Comparison of ENCODE assay signal across 30 cellular contexts in the genomic region with DNA sequence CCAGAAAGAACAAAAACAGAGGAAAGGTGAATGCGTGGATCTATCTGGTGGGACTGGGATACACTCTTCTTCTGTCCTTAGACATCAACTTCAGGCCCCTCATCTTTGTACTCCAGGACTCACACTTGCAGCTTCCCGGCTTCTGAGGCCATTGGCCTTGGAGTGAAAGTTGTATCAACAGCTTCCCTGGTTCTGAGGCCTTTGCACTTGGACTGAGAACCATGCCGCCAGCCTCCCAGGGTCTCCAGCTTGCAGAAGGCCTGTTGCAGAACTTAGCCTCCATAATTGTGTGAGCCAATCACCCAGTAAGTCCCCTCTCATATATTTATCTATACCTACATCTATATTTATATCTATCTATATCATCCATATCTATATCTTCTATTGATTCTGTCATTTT.
DNase-seq lines count a peak whose midpoint lies in the region; ATAC-seq, FAIRE-seq and TF ChIP-seq lines count a peak whose summit lies in the region.
"Had no signal": no experiment of that assay in that cellular context is flagged by ENCODE, and none has a peak within 500 bp of the region (broad histone marks: within the 10 kb centered on the region; RNA-seq: fewer than 3 reads in every experiment).

No MANE protein-coding gene starts in this region.

- POLR2A ChIA-PET in K562 (lab: Yijun Ruan, JAX) = interaction anchor here (1.5 to 1.8 kb wide), 3 partner anchors 9 to 10 kb away, joined by 3 to 5 read pairs (median 4); no protein-coding TSS in a partner anchor

- no peaks in the 10 kb centered on the region for H4K20me1 ChIP-seq in K562 (replicated peaks; ENCODE audit: control insufficient read depth, insufficient read depth, low read length)
- H4K20me1 ChIP-seq: BLaER1; BLaER1 treated with 17β-estradiol and CSF1 and Interleukin-3, amounts not matched to agents 10 nM and 100 nM had no signal

- WGBS in right cardiac atrium = 88% methylated on average over 3 of the region's 3 CpGs
- 60% methylated on average over 3 of the region's 3 CpGs for WGBS in K562 (ENCODE audit: insufficient coverage, low coverage, missing lambda C conversion rate)

- H3K79me2 ChIP-seq in K562 (ENCODE audit: control insufficient read depth, insufficient read depth, low read length) = no peaks in the 10 kb centered on the region

- peak overlapping the region; percentile 83 for H2AFZ ChIP-seq in K562 (ENCODE audit: low read depth, low read length)

- H3K36me3 ChIP-seq in K562 (ENCODE audit: control insufficient read depth, insufficient read depth, low read length) = no peaks in the 10 kb centered on the region; the same call in 2 of the 3 replicates
- H3K36me3 ChIP-seq: BE2C; BLaER1; BLaER1 treated with 17β-estradiol and CSF1 and Interleukin-3, amounts not matched to agents 10 nM and 100 nM had no signal

- no peak for TF ChIP-seq POLR2A in K562 (conservative IDR thresholded peaks at IDR 0.05)

- in situ Hi-C loops in K562 (cut with MboI) = no loop called here

- H3K4me2 ChIP-seq in K562 (ENCODE audit: insufficient read depth, low read length) = peak overlapping the region; percentile 37
- H3K4me2 ChIP-seq: A549; BLaER1; BLaER1 treated with 17β-estradiol and CSF1 and Interleukin-3, amounts not matched to agents 10 nM and 100 nM had no signal

- H3K27ac ChIP-seq in right cardiac atrium (ENCODE audit: low read length) (no peak overlapping the region), K562 (ENCODE audit: extremely low read depth, low read depth, low read length) (peak overlapping the region; percentile 57)
- H3K27ac ChIP-seq: 22Rv1; A549; BLaER1; BLaER1 treated with 17β-estradiol and CSF1 and Interleukin-3, amounts not matched to agents 10 nM and 100 nM; C4-2B had no signal

- H3K9me1 ChIP-seq in K562 (ENCODE audit: control insufficient read depth, insufficient read depth, low read length) = no peaks in the 10 kb centered on the region

- intact Hi-C loops in Right ventricle myocardium inferior (cut with DNase I) = no loop called here
- intact Hi-C loops in right cardiac atrium (cut with DNase I) = no loop called here
- intact Hi-C loops in K562 (cut with micrococcal nuclease) = loop anchor here (10.0 kb wide), 1 partner anchor 56 kb away; no protein-coding TSS in a partner anchor

- DNase-seq in Right ventricle myocardium inferior (ENCODE audit: missing footprints) (peak; percentile 37), right cardiac atrium (no peak), K562 (ENCODE audit: extremely low read depth in 1 of 4, low spot score in 3 of 4) (peak in 1 of 4 experiments; percentile 33)
- DNase-seq: 8988T; ACHN; AML-193; BE2C; C1 segment of cervical spinal cord; Caco-2; Calu3; CD4-positive, alpha-beta memory T cell; CD4-positive, alpha-beta T cell; CD4-positive, CD25-positive, alpha-beta regulatory T cell; CD8-positive, alpha-beta memory T cell; CD8-positive, alpha-beta T cell; COR-L47; DMS 273 treated with DMSO at 0.1 percent for 48 hours; DMS153; DMS53; DMS79; DMS79 treated with DMSO at 0.1 percent for 48 hours; DND-41; EL had no signal

- no peaks in the 10 kb centered on the region for H3K4me1 ChIP-seq in right cardiac atrium (ENCODE audit: control insufficient read depth, insufficient read depth, low read length)
- peaks cover 3 to 28% of the 10 kb centered on the region in 2 experiments; a peak in 4 of 5 replicates for H3K4me1 ChIP-seq in K562 (replicated peaks in 1 of 2; ENCODE audit: control insufficient read depth in 2 of 2, insufficient read depth in 2 of 2, low read length in 2 of 2)
- H3K4me1 ChIP-seq: A549; BE2C; BLaER1; BLaER1 treated with 17β-estradiol and CSF1 and Interleukin-3, amounts not matched to agents 10 nM and 100 nM; Caco-2 had no signal

- TF ChIP-seq CTCF in K562 (IDR thresholded peaks at IDR 0.05 in 2 of 3, conservative IDR thresholded peaks at IDR 0.05 in 1 of 3; ENCODE audit: insufficient read depth in 2 of 3, low read depth in 1 of 3, low read length in 3 of 3) = no peak

- TF ChIP-seq RAD21 in K562 (CRISPR knock-in tag; conservative IDR thresholded peaks at IDR 0.05 in 1 of 2, IDR thresholded peaks at IDR 0.05 in 1 of 2) = no peak

- no peak overlapping the region for H3K9ac ChIP-seq in K562 (ENCODE audit: insufficient read depth in 1 of 2, low read depth in 2 of 2, low read length in 2 of 2)
- H3K9ac ChIP-seq: BLaER1; BLaER1 treated with 17β-estradiol and CSF1 and Interleukin-3, amounts not matched to agents 10 nM and 100 nM had no signal

- H3K9me3 ChIP-seq in right cardiac atrium (ENCODE audit: control insufficient read depth, low read length) (no peaks in the 10 kb centered on the region), K562 (replicated peaks; ENCODE audit: control insufficient read depth, insufficient read depth, low read depth, low read length) (peaks cover 2% of the 10 kb centered on the region; the same call in 1 of the 2 replicates)
- H3K9me3 ChIP-seq: A549; BE2C; BLaER1; BLaER1 treated with 17β-estradiol and CSF1 and Interleukin-3, amounts not matched to agents 10 nM and 100 nM; Caco-2 had no signal

- TF ChIP-seq EP300 in K562 (IDR thresholded peaks at IDR 0.05; ENCODE audit: low read length) = no peak

- CTCF ChIA-PET in K562 (lab: Yijun Ruan, JAX; ENCODE audit: low intra/inter-chr PET ratio) = no interaction called here

- H3K27me3 ChIP-seq in right cardiac atrium (ENCODE audit: control insufficient read depth, insufficient read depth) (no peaks in the 10 kb centered on the region), K562 (ENCODE audit: control insufficient read depth in 2 of 2, insufficient read depth in 2 of 2, low read length in 2 of 2) (no peaks in the 10 kb centered on the region)
- H3K27me3 ChIP-seq: BE2C; BLaER1; BLaER1 treated with 17β-estradiol and CSF1 and Interleukin-3, amounts not matched to agents 10 nM and 100 nM had no signal

- ATAC-seq in Right ventricle myocardium inferior (no peak), right cardiac atrium (no peak), K562 (peak; percentile 51), HG03521 (IDR thresholded peaks at IDR 0.05; ENCODE audit: unreplicated experiment) (no peak)
- ATAC-seq: A549; CD8-positive, alpha-beta T cell had no signal

- no TSS peak for BruUV-seq in K562 (replicated peaks; lab: Mats Ljungman, UMichigan)

- H3K4me3 ChIP-seq in right cardiac atrium (ENCODE audit: low read length) (no peak overlapping the region), K562 (no peak overlapping the region)
- H3K4me3 ChIP-seq: A549; BLaER1; BLaER1 treated with 17β-estradiol and CSF1 and Interleukin-3, amounts not matched to agents 10 nM and 100 nM had no signal

- FAIRE-seq in K562 (lab: Jason Lieb, UNC) = no peak
- FAIRE-seq: A549, D721Med had no signal

TF ChIP-seq in K562, 482 proteins besides CTCF, POLR2A, EP300 and RAD21:
- TF ChIP-seq DMBX1 (CRISPR knock-in tag; IDR thresholded peaks at IDR 0.05; ENCODE audit: borderline replicate concordance) = peak; percentile 7; the same call in 1 of the 2 replicates
- TF ChIP-seq NCOA4 (IDR thresholded peaks at IDR 0.05; ENCODE audit: partially characterized antibody) = no peak
- TF ChIP-seq, protein P1, sequence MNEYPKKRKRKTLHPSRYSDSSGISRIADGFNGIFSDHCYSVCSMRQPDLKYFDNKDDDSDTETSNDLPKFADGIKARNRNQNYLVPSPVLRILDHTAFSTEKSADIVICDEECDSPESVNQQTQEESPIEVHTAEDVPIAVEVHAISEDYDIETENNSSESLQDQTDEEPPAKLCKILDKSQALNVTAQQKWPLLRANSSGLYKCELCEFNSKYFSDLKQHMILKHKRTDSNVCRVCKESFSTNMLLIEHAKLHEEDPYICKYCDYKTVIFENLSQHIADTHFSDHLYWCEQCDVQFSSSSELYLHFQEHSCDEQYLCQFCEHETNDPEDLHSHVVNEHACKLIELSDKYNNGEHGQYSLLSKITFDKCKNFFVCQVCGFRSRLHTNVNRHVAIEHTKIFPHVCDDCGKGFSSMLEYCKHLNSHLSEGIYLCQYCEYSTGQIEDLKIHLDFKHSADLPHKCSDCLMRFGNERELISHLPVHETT (CRISPR knock-in tag; conservative IDR thresholded peaks at IDR 0.05 in 1 of 2, IDR thresholded peaks at IDR 0.05 in 1 of 2) = 0 out of 4 replicates have a peak, but pooled peaks of 1 of the 2 experiments have one; percentile 0
